In the genomic region with DNA sequence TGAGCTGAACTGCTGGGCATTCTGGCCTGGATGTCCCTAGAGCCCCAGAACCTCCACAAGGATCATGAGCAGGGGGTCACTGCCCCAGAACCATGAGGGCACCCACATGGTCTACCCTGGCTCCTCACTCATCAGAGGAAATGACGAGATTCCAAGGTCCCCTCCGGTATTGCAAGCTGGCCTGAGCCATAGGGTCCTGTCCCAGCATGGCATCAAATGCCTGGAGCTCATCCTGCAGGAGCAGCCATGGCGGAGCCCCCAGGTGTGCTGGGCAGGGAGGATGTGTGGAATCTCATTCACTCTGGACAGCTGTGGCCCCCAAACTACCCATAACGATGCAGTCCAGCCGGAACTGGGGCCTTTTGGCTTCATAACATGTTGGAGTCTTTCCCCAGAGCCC, we compare ENCODE assay signal across 18 cellular contexts.
A peak's percentile ranks its signal among the peaks of the same experiment; 100 is the strongest.
DNase-seq lines count a peak whose midpoint lies in the region; ATAC-seq, FAIRE-seq and TF ChIP-seq lines count a peak whose summit lies in the region.
"Had no signal": no experiment of that assay in that cellular context is flagged by ENCODE, and none has a peak within 500 bp of the region (broad histone marks: within the 10 kb centered on the region; RNA-seq: fewer than 3 reads in every experiment).

No MANE protein-coding gene starts in this region.

- H3K4me3 ChIP-seq in right cardiac atrium (ENCODE audit: low read length) (no peak overlapping the region), HL-60 (replicated peaks; ENCODE audit: insufficient read depth, low read length) (no peak overlapping the region)
- H3K4me3 ChIP-seq: HAP-1, Peyer's patch, SJSA1 had no signal

- no peaks in the 10 kb centered on the region for H3K4me1 ChIP-seq in right cardiac atrium (ENCODE audit: control insufficient read depth, insufficient read depth, low read length)
- H3K4me1 ChIP-seq: HAP-1, Peyer's patch, SJSA1 had no signal

- H3K9me3 ChIP-seq in right cardiac atrium (ENCODE audit: control insufficient read depth, low read length) = no peaks in the 10 kb centered on the region
- H3K9me3 ChIP-seq: HAP-1, Peyer's patch, SJSA1 had no signal

- H3K27me3 ChIP-seq in right cardiac atrium (ENCODE audit: control insufficient read depth, insufficient read depth) (no peaks in the 10 kb centered on the region), HL-60 (ENCODE audit: insufficient read depth, poor library complexity, severe bottlenecking) (no peaks in the 10 kb centered on the region)
- H3K27me3 ChIP-seq: Peyer's patch, SJSA1 had no signal

- no peak for TF ChIP-seq CTCF in HL-60 (IDR thresholded peaks at IDR 0.05; ENCODE audit: insufficient read depth, low read length)

- WGBS in right cardiac atrium = 84% methylated on average over 5 of the region's 5 CpGs

- ATAC-seq in right cardiac atrium (no peak), HG02588 (IDR thresholded peaks at IDR 0.05; ENCODE audit: unreplicated experiment) (no peak)

- DNase-seq in cardiac septum (ENCODE audit: low spot score) (peak; percentile 27), right cardiac atrium (no peak), HL-60 (ENCODE audit: low read depth in 1 of 2, low spot score in 1 of 2) (no peak), islet precursor cell (peak; percentile 34), urothelium cell line (ENCODE audit: low spot score) (peak; percentile 1), T1000 (lab: John Stamatoyannopoulos, UW) (no peak), NCI-H2081 (lab: John Stamatoyannopoulos, UW) (no peak)
- DNase-seq: DMS79; Kasumi-1; MM.1S; NCI-H1092 treated with DMSO at 0.1 percent for 48 hours; NCI-H2081 treated with DMSO at 0.1 percent for 48 hours; NK-92 treated with Interleukin-12 subunit alpha and Interleukin-12 subunit beta, amount 100 ng/mL, for 24 hours had no signal

- intact Hi-C loops in cardiac septum (cut with DNase I) = no loop called here
- intact Hi-C loops in right cardiac atrium (cut with DNase I) = loop anchor here in 1 of 4 donors (10.0 kb wide), 1 partner anchor 105 kb away; no protein-coding TSS in a partner anchor

- FAIRE-seq in urothelium cell line (lab: Jason Lieb, UNC) = no peak
- FAIRE-seq: A204.1 had no signal

- H3K27ac ChIP-seq in right cardiac atrium (ENCODE audit: low read length) (no peak overlapping the region), HL-60 (replicated peaks) (peak overlapping the region; percentile 59)
- H3K27ac ChIP-seq: Peyer's patch, SJSA1 had no signal

Comparison
In these comparisons a context has a peak if more than half of its experiments do, and no peak if none do; other contexts are left out.
1. DNase-seq: peak in cardiac septum (single experiment), islet precursor cell (single experiment) and urothelium cell line (single experiment); none in right cardiac atrium (0 of 3), HL-60 (0 of 2), T1000 (single experiment) and NCI-H2081 (0 of 2).